9 cellular contexts compared by ENCODE assay signal in genomic region chr10:101569465-101569837, GRCh38. TPM values are rescaled to one million over a fixed set of nuclear protein-coding genes. Genes with fewer than 3 reads are reported as not detected.
DNase-seq lines count a peak whose midpoint lies in the region; ATAC-seq and TF ChIP-seq lines count a peak whose summit lies in the region.
"Had no signal": no experiment of that assay in that cellular context is flagged by ENCODE, and none has a peak within 500 bp of the region (broad histone marks: within the 10 kb centered on the region; RNA-seq: fewer than 3 reads in every experiment).

No MANE protein-coding gene starts in this region.

- no peaks in the 10 kb centered on the region for H3K79me2 ChIP-seq in GM23338 (replicated peaks; ENCODE audit: insufficient read depth)

- H3K27me3 Mint-ChIP-seq in GM23338 (ENCODE audit: insufficient read depth, low read depth, poor library complexity) = peaks cover 48% of the 10 kb centered on the region

- H3K9me3 Mint-ChIP-seq in GM23338 = no peaks in the 10 kb centered on the region; the same call in 2 of the 3 replicates

- H3K4me3 Mint-ChIP-seq in GM23338 = peak overlapping the region; percentile 74

- H3K27ac Mint-ChIP-seq in GM23338 = no peak overlapping the region

- H3K27me3 ChIP-seq in GM23338 (ENCODE audit: insufficient read depth) (peaks cover 78% of the 10 kb centered on the region), RWPE2 (ENCODE audit: insufficient read depth, poor library complexity, severe bottlenecking) (peaks cover 19% of the 10 kb centered on the region)

- H3K27ac ChIP-seq in GM23338 (ENCODE audit: low read depth) (no peak overlapping the region), RWPE2 (ENCODE audit: poor library complexity, severe bottlenecking) (no peak overlapping the region)
- H3K27ac ChIP-seq: epithelial cell of prostate had no signal

- DNase-seq in GM23338 (ENCODE audit: low spot score) (peak; percentile 50), RWPE2 (ENCODE audit: low spot score) (no peak), fibroblast of pulmonary artery (ENCODE audit: low read depth) (no peak), retinal pigment epithelial cell (ENCODE audit: low read depth) (no peak), COLO829 (ENCODE audit: low spot score) (no peak), amygdala (lab: John Stamatoyannopoulos, UW) (no peak)
- DNase-seq in stimulated activated naive CD4-positive, alpha-beta T cell treated with Interleukin-2 at 50 U/mL for 16 hours (lab: John Stamatoyannopoulos, UW) = no peak

- peak overlapping the region; percentile 94 for H2AFZ ChIP-seq in GM23338

- peaks cover 22% of the 10 kb centered on the region for H3K4me1 Mint-ChIP-seq in GM23338

- H3F3A ChIP-seq in GM23338 (replicated peaks; ENCODE audit: low read depth) = peaks cover 6% of the 10 kb centered on the region; the same call in 1 of the 2 replicates

- no peaks in the 10 kb centered on the region for H4K20me1 ChIP-seq in GM23338 (replicated peaks; ENCODE audit: insufficient read depth)

- no peaks in the 10 kb centered on the region for H3K9me2 ChIP-seq in GM23338 (ENCODE audit: insufficient read depth)

- H3K9me3 ChIP-seq in RWPE2 (ENCODE audit: severe bottlenecking) = no peaks in the 10 kb centered on the region

- H3K4me1 ChIP-seq in GM23338 (ENCODE audit: insufficient read depth) (peaks cover 17% of the 10 kb centered on the region; the same call in 1 of the 2 replicates), RWPE2 (ENCODE audit: insufficient read depth, poor library complexity, severe bottlenecking) (no peaks in the 10 kb centered on the region)

- no peak for TF ChIP-seq CTCF in GM23338 (conservative IDR thresholded peaks at IDR 0.05; ENCODE audit: low read depth in 2 of 2)
- no peak for TF ChIP-seq CTCF in RWPE2 (IDR thresholded peaks at IDR 0.05; ENCODE audit: poor library complexity, severe bottlenecking)
- no peak for TF ChIP-seq CTCF in fibroblast of pulmonary artery (IDR thresholded peaks at IDR 0.05; ENCODE audit: low read length, missing control alignments)
- TF ChIP-seq CTCF in retinal pigment epithelial cell (conservative IDR thresholded peaks at IDR 0.05; ENCODE audit: low read depth, low read length) = no peak

- ATAC-seq in GM23338 (peak; percentile 20), RWPE2 (ENCODE audit: low read depth) (no peak; the same call in 2 of the 3 replicates), HG03521 (IDR thresholded peaks at IDR 0.05; ENCODE audit: unreplicated experiment) (no peak)

- no peaks in the 10 kb centered on the region; the same call in 2 of the 3 replicates for H3K36me3 Mint-ChIP-seq in GM23338 (ENCODE audit: low read depth)

- no peaks in the 10 kb centered on the region; the same call in 1 of the 2 replicates for H3K36me3 ChIP-seq in GM23338 (ENCODE audit: insufficient read depth)
- H3K36me3 ChIP-seq in RWPE2 (ENCODE audit: low read depth) = no peaks in the 10 kb centered on the region

- peak overlapping the region; percentile 97 for H3K4me2 ChIP-seq in GM23338

- H3K4me3 ChIP-seq in GM23338 (peak overlapping the region; percentile 89), RWPE2 (ENCODE audit: severe bottlenecking) (peak overlapping the region; percentile 47), fibroblast of pulmonary artery (replicated peaks; ENCODE audit: low read depth, low read length) (peak overlapping the region; percentile 59), retinal pigment epithelial cell (ENCODE audit: low read length) (peak overlapping the region; percentile 59)

TF ChIP-seq in GM23338, 12 proteins besides CTCF, POLR2A, EP300 and RAD21 (continues in another document):
- TF ChIP-seq ZNF331 (CRISPR knock-in tag; IDR thresholded peaks at IDR 0.05; ENCODE audit: low read depth) (no peak), EZH2phosphoT487 (IDR thresholded peaks at IDR 0.05; ENCODE audit: unreplicated experiment) (no peak), REST (IDR thresholded peaks at IDR 0.05; ENCODE audit: unreplicated experiment) (no peak), ZNF114 (CRISPR knock-in tag; IDR thresholded peaks at IDR 0.05) (no peak), STAT1 (IDR thresholded peaks at IDR 0.05; ENCODE audit: unreplicated experiment) (no peak), NANOG (IDR thresholded peaks at IDR 0.05; ENCODE audit: borderline replicate concordance) (no peak), JUNB (IDR thresholded peaks at IDR 0.05; ENCODE audit: unreplicated experiment) (no peak), EZH2 (IDR thresholded peaks at IDR 0.05; ENCODE audit: low read depth, unreplicated experiment) (no peak), ETS1 (IDR thresholded peaks at IDR 0.05) (no peak), POLR2AphosphoS5 (IDR thresholded peaks at IDR 0.05; ENCODE audit: low read depth) (no peak)

RNA-seq across cellular contexts. Expression of gene POLL, which starts 18.6 kb away (rescaled TPM):
- total RNA-seq in GM23338 (2014; rRNA removed; shearing (Covaris generic)) = 24.0 and 24.3 TPM in 2 replicates
- polyA plus RNA-seq in GM23338 (2016; fragmentation: Nextera tagmentation; extraction: Ambion mirVana) = 17.3 and 18.2 TPM in 2 replicates

RNA-seq across cellular contexts. Expression of gene DPCD, which starts 18.7 kb away (rescaled TPM):
- 22.5 and 48.4 TPM in 2 replicates for total RNA-seq in GM23338 (2014; rRNA removed; shearing (Covaris generic))
- polyA plus RNA-seq in GM23338 (2016; fragmentation: Nextera tagmentation; extraction: Ambion mirVana) = 36.3 and 38.1 TPM in 2 replicates
